ENCODE assay signal across 23 cellular contexts in genomic region chr3:78589778-78590177, GRCh38.
"Had no signal": no experiment of that assay in that cellular context is flagged by ENCODE, and none has a peak within 500 bp of the region (broad histone marks: within the 10 kb centered on the region; RNA-seq: fewer than 3 reads in every experiment).

No MANE protein-coding gene starts in this region.

- H3K9me3 ChIP-seq: colonic mucosa, gastrocnemius medialis, sigmoid colon, testis had no signal

- H3K36me3 Mint-ChIP-seq: activated naive CD4-positive, alpha-beta T cell treated with anti-CD3 and anti-CD28 coated beads, Interleukin-2, amount 10 ng/mL, durations not matched to agents 7 days and 5 days; stimulated activated memory B cell treated with anti-CD40 and anti-IgM and Interleukin-4, amounts not matched to agents 10 μg/mL and 1 μg/mL and 100 μg/mL, for 72 hours had no signal

- H3K27ac ChIP-seq: brain microvascular endothelial cell, colonic mucosa, gastrocnemius medialis, sigmoid colon, testis had no signal

- H3K36me3 ChIP-seq: brain microvascular endothelial cell, colonic mucosa, gastrocnemius medialis, sigmoid colon had no signal

- H3K9me3 Mint-ChIP-seq: activated CD4-positive, alpha-beta T cell treated with anti-CD3 and anti-CD28 coated beads, Interleukin-2, amount 10 ng/mL, durations not matched to agents 24 days and 14 days had no signal

- H3K4me1 Mint-ChIP-seq: activated CD4-positive, alpha-beta T cell treated with anti-CD3 and anti-CD28 coated beads, Interleukin-2, amount 10 ng/mL, durations not matched to agents 24 days and 14 days; activated naive CD4-positive, alpha-beta T cell treated with anti-CD3 and anti-CD28 coated beads, Interleukin-2, amount 10 ng/mL, durations not matched to agents 7 days and 5 days; activated naive CD8-positive, alpha-beta T cell treated with anti-CD3 and anti-CD28 coated beads, Interleukin-2, amount 50 U/mL, for 24 hours; central memory CD8-positive, alpha-beta T cell; immature natural killer cell; stimulated activated memory B cell treated with anti-CD40 and anti-IgM and Interleukin-4, amounts not matched to agents 10 μg/mL and 1 μg/mL and 100 μg/mL, for 72 hours had no signal

- H3K4me3 ChIP-seq: colonic mucosa, gastrocnemius medialis, sigmoid colon, testis had no signal

- H3K4me1 ChIP-seq: colonic mucosa, gastrocnemius medialis, sigmoid colon, testis had no signal

- DNase-seq: activated CD4-positive, alpha-beta T cell treated with anti-CD3 and anti-CD28 coated beads, Interleukin-2, amount 10 ng/mL, durations not matched to agents 24 days and 14 days; activated CD8-positive, alpha-beta T cell treated with anti-CD3 and anti-CD28 coated beads for 36 hours; activated naive CD4-positive, alpha-beta T cell treated with anti-CD3 and anti-CD28 coated beads, Interleukin-2, amount 10 ng/mL, durations not matched to agents 7 days and 5 days; activated naive CD8-positive, alpha-beta T cell treated with anti-CD3 and anti-CD28 coated beads, Interleukin-2, amount 50 U/mL, for 24 hours; activated T-cell treated with anti-CD3 and anti-CD28 coated beads, Interleukin-2, amount 50 U/mL, for 24 hours; anterior cingulate cortex; brain microvascular endothelial cell; colonic mucosa; gastrocnemius medialis; head of caudate nucleus; immature natural killer cell; kidney glomerular epithelial cell; occipital lobe; posterior cingulate gyrus; sigmoid colon; stimulated activated CD4-positive, alpha-beta T cell treated with anti-CD3 and anti-CD28 coated beads, Interleukin-4, amount 100 ng/mL, for 24 hours; T-helper 9 cell; testis had no signal

- H3K27ac Mint-ChIP-seq: activated CD4-positive, alpha-beta T cell treated with anti-CD3 and anti-CD28 coated beads, Interleukin-2, amount 10 ng/mL, durations not matched to agents 24 days and 14 days; activated CD8-positive, alpha-beta T cell treated with anti-CD3 and anti-CD28 coated beads for 36 hours; activated naive CD4-positive, alpha-beta T cell treated with anti-CD3 and anti-CD28 coated beads, Interleukin-2, amount 10 ng/mL, durations not matched to agents 7 days and 5 days; activated naive CD8-positive, alpha-beta T cell treated with anti-CD3 and anti-CD28 coated beads, Interleukin-2, amount 50 U/mL, for 24 hours; activated T-cell treated with anti-CD3 and anti-CD28 coated beads, Interleukin-2, amount 50 U/mL, for 24 hours; activated T-helper 2 cell treated with anti-CD3 and anti-CD28 coated beads, Interferon-gamma antibody, Interleukin-2, Interleukin-4, amounts not matched to agents 10 μg/mL and 5 μg/mL and 100 μg/mL, durations not matched to agents 14 hours and 24 hours and 36 hours; immature natural killer cell; natural killer cell treated with Interleukin-12 subunit alpha and Interleukin-12 subunit beta and Interleukin-15 and Interleukin-18, amount 100 ng/mL, for 72 hours; stimulated activated memory B cell treated with anti-CD40 and anti-IgM and Interleukin-4, amounts not matched to agents 10 μg/mL and 1 μg/mL and 100 μg/mL, for 72 hours; type B pancreatic cell had no signal

- ATAC-seq: activated CD8-positive, alpha-beta T cell treated with anti-CD3 and anti-CD28 coated beads for 36 hours; activated naive CD8-positive, alpha-beta T cell treated with anti-CD3 and anti-CD28 coated beads, Interleukin-2, amount 50 U/mL, for 24 hours; gastrocnemius medialis; natural killer cell treated with Interleukin-12 subunit alpha and Interleukin-12 subunit beta and Interleukin-15 and Interleukin-18, amount 100 ng/mL, for 72 hours; stimulated activated memory B cell treated with anti-CD40 and anti-IgM and Interleukin-4, amounts not matched to agents 10 μg/mL and 1 μg/mL and 100 μg/mL, for 72 hours had no signal

- H3K4me3 Mint-ChIP-seq: activated CD4-positive, alpha-beta T cell treated with anti-CD3 and anti-CD28 coated beads, Interleukin-2, amount 10 ng/mL, durations not matched to agents 24 days and 14 days; activated CD8-positive, alpha-beta T cell treated with anti-CD3 and anti-CD28 coated beads for 36 hours; activated naive CD4-positive, alpha-beta T cell treated with anti-CD3 and anti-CD28 coated beads, Interleukin-2, amount 10 ng/mL, durations not matched to agents 7 days and 5 days; activated naive CD8-positive, alpha-beta T cell treated with anti-CD3 and anti-CD28 coated beads, Interleukin-2, amount 50 U/mL, for 24 hours; activated T-cell treated with anti-CD3 and anti-CD28 coated beads, Interleukin-2, amount 50 U/mL, for 24 hours; central memory CD8-positive, alpha-beta T cell; immature natural killer cell; natural killer cell treated with Interleukin-12 subunit alpha and Interleukin-12 subunit beta and Interleukin-15 and Interleukin-18, amount 100 ng/mL, for 72 hours; stimulated activated memory B cell treated with anti-CD40 and anti-IgM and Interleukin-4, amounts not matched to agents 10 μg/mL and 1 μg/mL and 100 μg/mL, for 72 hours; type B pancreatic cell had no signal

- H3K27me3 Mint-ChIP-seq: activated CD4-positive, alpha-beta T cell treated with anti-CD3 and anti-CD28 coated beads, Interleukin-2, amount 10 ng/mL, durations not matched to agents 24 days and 14 days; activated CD8-positive, alpha-beta T cell treated with anti-CD3 and anti-CD28 coated beads for 36 hours; activated naive CD4-positive, alpha-beta T cell treated with anti-CD3 and anti-CD28 coated beads, Interleukin-2, amount 10 ng/mL, durations not matched to agents 7 days and 5 days; activated naive CD8-positive, alpha-beta T cell treated with anti-CD3 and anti-CD28 coated beads, Interleukin-2, amount 50 U/mL, for 24 hours; activated T-cell treated with anti-CD3 and anti-CD28 coated beads, Interleukin-2, amount 50 U/mL, for 24 hours; central memory CD8-positive, alpha-beta T cell; natural killer cell treated with Interleukin-12 subunit alpha and Interleukin-12 subunit beta and Interleukin-15 and Interleukin-18, amount 100 ng/mL, for 72 hours; stimulated activated memory B cell treated with anti-CD40 and anti-IgM and Interleukin-4, amounts not matched to agents 10 μg/mL and 1 μg/mL and 100 μg/mL, for 72 hours; type B pancreatic cell had no signal

- H3K27me3 ChIP-seq: brain microvascular endothelial cell, colonic mucosa, gastrocnemius medialis, sigmoid colon, testis had no signal
